ENCODE assay signal across 18 cellular contexts in genomic region chr2:232075080-232075479, GRCh38.
DNase-seq lines count a peak whose midpoint lies in the region; ATAC-seq lines count a peak whose summit lies in the region.
"Had no signal": no experiment of that assay in that cellular context is flagged by ENCODE, and none has a peak within 500 bp of the region (broad histone marks: within the 10 kb centered on the region; RNA-seq: fewer than 3 reads in every experiment).

No MANE protein-coding gene starts in this region.

- H3K4me3 Mint-ChIP-seq in activated CD4-positive, alpha-beta T cell treated with anti-CD3 and anti-CD28 coated beads for 36 hours: no peak overlapping the region
- H3K4me3 Mint-ChIP-seq: activated naive CD8-positive, alpha-beta T cell treated with anti-CD3 and anti-CD28 coated beads, Interleukin-2, amount 50 U/mL, for 24 hours had no signal

- CTCF ChIA-PET in activated CD4-positive, alpha-beta T cell treated with anti-CD3 and anti-CD28 coated beads for 36 hours (lab: Charles Lee): interaction anchor here (1.0 to 2.2 kb wide), 2 partner anchors 12 to 17 kb away, joined by 4 read pairs; no protein-coding TSS in a partner anchor

- no peaks in the 10 kb centered on the region for H3K27me3 Mint-ChIP-seq in activated CD4-positive, alpha-beta T cell treated with anti-CD3 and anti-CD28 coated beads for 36 hours
- H3K27me3 Mint-ChIP-seq: activated naive CD8-positive, alpha-beta T cell treated with anti-CD3 and anti-CD28 coated beads, Interleukin-2, amount 50 U/mL, for 24 hours had no signal

- no peak for DNase-seq in activated CD4-positive, alpha-beta T cell treated with anti-CD3 and anti-CD28 coated beads for 36 hours
- DNase-seq in activated CD4-positive, alpha-beta T cell treated with anti-CD3 and anti-CD28 coated beads, Interleukin-2, amount 50 U/mL, for 1 hour: no peak
- DNase-seq in NCI-H460 (ENCODE audit: extremely low read depth, low read depth): peak; percentile 30
- no peak for DNase-seq in epithelial cell of prostate (ENCODE audit: low read depth, low spot score)
- DNase-seq in renal cortical epithelial cell (ENCODE audit: low read depth): peak; percentile 81
- no peak for DNase-seq in Ammon's horn (ENCODE audit: low spot score)
- DNase-seq: activated CD4-positive, CD25-positive, alpha-beta regulatory T cell; activated naive CD8-positive, alpha-beta T cell treated with anti-CD3 and anti-CD28 coated beads, Interleukin-2, amount 50 U/mL, for 24 hours; cortex of kidney; DMS53; Kasumi-1; NCI-H2081; tibial artery had no signal

- peak; percentile 39 for ATAC-seq in activated CD4-positive, alpha-beta T cell treated with anti-CD3 and anti-CD28 coated beads for 36 hours
- no peak for ATAC-seq in GM19328 (IDR thresholded peaks at IDR 0.05; ENCODE audit: unreplicated experiment)
- ATAC-seq in GM19395 (IDR thresholded peaks at IDR 0.05; ENCODE audit: unreplicated experiment): no peak
- ATAC-seq: foreskin keratinocyte, SK-N-SH treated with all-trans-retinoic acid at 6 μM for 48 hours had no signal

- peak overlapping the region; percentile 51 for H3K27ac ChIP-seq in epithelial cell of prostate
- H3K27ac ChIP-seq: foreskin keratinocyte, parathyroid adenoma, tibial artery had no signal

- no peak overlapping the region for H3K27ac Mint-ChIP-seq in activated CD4-positive, alpha-beta T cell treated with anti-CD3 and anti-CD28 coated beads for 36 hours
- H3K27ac Mint-ChIP-seq: activated naive CD8-positive, alpha-beta T cell treated with anti-CD3 and anti-CD28 coated beads, Interleukin-2, amount 50 U/mL, for 24 hours had no signal

- H3K4me1 Mint-ChIP-seq in activated CD4-positive, alpha-beta T cell treated with anti-CD3 and anti-CD28 coated beads for 36 hours: peaks cover 34% of the 10 kb centered on the region

- intact Hi-C loops in activated CD4-positive, alpha-beta T cell treated with anti-CD3 and anti-CD28 coated beads for 36 hours (cut with DNase I, micrococcal nuclease): no loop called here

- POLR2A ChIA-PET in activated CD4-positive, alpha-beta T cell treated with anti-CD3 and anti-CD28 coated beads for 36 hours (lab: Charles Lee): no interaction called here

- H3K36me3 Mint-ChIP-seq in activated CD4-positive, alpha-beta T cell treated with anti-CD3 and anti-CD28 coated beads for 36 hours (ENCODE audit: low read depth): peaks cover 5% of the 10 kb centered on the region

- peaks cover 3% of the 10 kb centered on the region for H3K9me3 Mint-ChIP-seq in activated CD4-positive, alpha-beta T cell treated with anti-CD3 and anti-CD28 coated beads for 36 hours (ENCODE audit: low read depth)
- H3K9me3 Mint-ChIP-seq: activated naive CD8-positive, alpha-beta T cell treated with anti-CD3 and anti-CD28 coated beads, Interleukin-2, amount 50 U/mL, for 24 hours had no signal

Comparison
In these comparisons a context has a peak if more than half of its experiments do, and no peak if none do; other contexts are left out.
1. DNase-seq: peak in NCI-H460 (single experiment) and renal cortical epithelial cell (single experiment); none in activated CD4-positive, alpha-beta T cell treated with anti-CD3 and anti-CD28 coated beads for 36 hours (single experiment), activated CD4-positive, alpha-beta T cell treated with anti-CD3 and anti-CD28 coated beads, Interleukin-2, amount 50 U/mL, for 1 hour (single experiment), epithelial cell of prostate (single experiment) and Ammon's horn (single experiment).